ENCODE assay signal across 10 cellular contexts in the genomic region with DNA sequence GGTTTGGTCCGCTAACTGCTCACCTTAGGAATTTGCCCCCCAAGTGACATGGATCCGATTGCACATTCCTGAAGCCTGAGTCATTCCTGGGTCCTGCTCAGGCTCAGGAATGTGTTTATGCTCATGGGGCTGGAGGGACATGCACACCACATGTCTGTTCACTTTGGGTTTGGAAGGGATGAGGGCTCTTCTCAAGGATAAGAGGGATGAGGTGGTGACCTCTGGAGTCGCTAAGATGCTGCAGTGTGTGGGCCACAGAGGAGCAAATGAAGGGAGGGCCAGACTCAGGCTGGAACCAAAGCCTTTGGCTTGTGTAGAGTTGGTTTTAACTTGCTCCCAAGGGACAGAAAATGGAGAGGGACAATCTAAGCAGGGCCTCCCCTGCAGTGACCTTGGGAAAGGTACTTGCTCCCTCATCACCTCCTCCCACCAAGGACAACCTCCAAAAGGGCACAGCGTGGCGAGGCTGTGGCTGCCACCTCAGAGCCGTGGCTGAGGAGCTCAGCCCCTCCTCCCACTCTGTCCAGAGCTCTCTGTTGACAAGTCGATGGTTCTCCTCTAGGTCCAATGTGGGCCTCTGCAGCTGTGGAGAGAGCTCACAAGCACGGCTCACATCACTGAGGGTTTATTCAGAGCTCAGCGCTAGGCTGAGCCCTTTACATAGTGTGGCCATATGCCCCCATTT.
DNase-seq lines count a peak whose midpoint lies in the region; ATAC-seq and FAIRE-seq lines count a peak whose summit lies in the region.
"Had no signal": no experiment of that assay in that cellular context is flagged by ENCODE, and none has a peak within 500 bp of the region (broad histone marks: within the 10 kb centered on the region; RNA-seq: fewer than 3 reads in every experiment).

No MANE protein-coding gene starts in this region.

- DNase-seq in activated naive CD4-positive, alpha-beta T cell treated with anti-CD3 and anti-CD28 coated beads, Interleukin-2, amount 10 ng/mL, durations not matched to agents 7 days and 5 days: peak; percentile 13
- DNase-seq in activated naive CD4-positive, alpha-beta T cell (lab: John Stamatoyannopoulos, UW): no peak
- DNase-seq in mesendoderm: peak; percentile 99
- peak; percentile 47 to 71 for DNase-seq in aorta
- DNase-seq: NCI-H1048 had no signal

- no peak overlapping the region for H3K4me2 ChIP-seq in mesendoderm (ENCODE audit: low read length)

- no peak overlapping the region for H3K4me3 Mint-ChIP-seq in activated naive CD4-positive, alpha-beta T cell treated with anti-CD3 and anti-CD28 coated beads, Interleukin-2, amount 10 ng/mL, durations not matched to agents 7 days and 5 days

- H3K4me3 ChIP-seq in mesendoderm (ENCODE audit: low read length) (no peak overlapping the region), aorta (ENCODE audit: low read length in 2 of 2) (no peak overlapping the region)

- no peak overlapping the region for H3K23ac ChIP-seq in mesendoderm (ENCODE audit: low read length)

- H3K27me3 ChIP-seq in mesendoderm (ENCODE audit: insufficient read depth, low read length, poor library complexity) (no peaks in the 10 kb centered on the region), aorta (ENCODE audit: control insufficient read depth in 1 of 2, insufficient read depth in 2 of 2, low read length in 1 of 2) (no peaks in the 10 kb centered on the region)

- intact Hi-C loops in aorta (cut with DNase I): loop anchor here in 1 of 2 donors (5.0 kb wide), 2 partner anchors 33 to 48 kb away; no protein-coding TSS in a partner anchor

- H2BK5ac ChIP-seq in mesendoderm (ENCODE audit: low read length): peak overlapping the region; percentile 42

- no peak overlapping the region for H3K9ac ChIP-seq in mesendoderm (ENCODE audit: low read length)

- peak overlapping the region; percentile 19 for H2AK5ac ChIP-seq in mesendoderm (ENCODE audit: low read length)

- ATAC-seq in aorta (ENCODE audit: low FRiP score) (peak; percentile 63), GM19455 (IDR thresholded peaks at IDR 0.05; ENCODE audit: unreplicated experiment) (no peak), GM18861 (IDR thresholded peaks at IDR 0.05; ENCODE audit: unreplicated experiment) (no peak), HG03457 (IDR thresholded peaks at IDR 0.05; ENCODE audit: unreplicated experiment) (no peak)

- peak; percentile 8 for FAIRE-seq in endometrium (lab: Jason Lieb, UNC)

- peaks cover 2% of the 10 kb centered on the region for H3K4me1 Mint-ChIP-seq in activated naive CD4-positive, alpha-beta T cell treated with anti-CD3 and anti-CD28 coated beads, Interleukin-2, amount 10 ng/mL, durations not matched to agents 7 days and 5 days

- no peak overlapping the region for H3K27ac Mint-ChIP-seq in activated naive CD4-positive, alpha-beta T cell treated with anti-CD3 and anti-CD28 coated beads, Interleukin-2, amount 10 ng/mL, durations not matched to agents 7 days and 5 days

- H4K5ac ChIP-seq in mesendoderm (ENCODE audit: low read length): no peak overlapping the region

- no peaks in the 10 kb centered on the region for H3K9me3 ChIP-seq in aorta (ENCODE audit: control insufficient read depth, low read length)

- no peaks in the 10 kb centered on the region for H3K79me2 ChIP-seq in mesendoderm (ENCODE audit: control insufficient read depth, insufficient read depth, low read length)

- H3K36me3 ChIP-seq in mesendoderm (ENCODE audit: control insufficient read depth, insufficient read depth, low read length) (no peaks in the 10 kb centered on the region), aorta (ENCODE audit: control insufficient read depth in 1 of 2, insufficient read depth in 2 of 2, low read length in 1 of 2) (no peaks in the 10 kb centered on the region)

- H2BK120ac ChIP-seq in mesendoderm (ENCODE audit: low read depth, low read length): no peak overlapping the region

- peak overlapping the region; percentile 59 for H3K56ac ChIP-seq in mesendoderm (ENCODE audit: low read length)

- H2BK15ac ChIP-seq in mesendoderm (replicated peaks; ENCODE audit: low read depth): no peak overlapping the region

- H3K79me1 ChIP-seq in mesendoderm (ENCODE audit: low read length): no peaks in the 10 kb centered on the region

- WGBS in mesendoderm (ENCODE audit: extremely low coverage, insufficient coverage, low lambda C conversion rate): no CpG with 5 or more reads among the region's 9 CpGs
- 44 to 48% methylated on average over 9 of the region's 9 CpGs for WGBS in aorta, 2 donors

- peaks cover 21% of the 10 kb centered on the region for H3K27me3 Mint-ChIP-seq in activated naive CD4-positive, alpha-beta T cell treated with anti-CD3 and anti-CD28 coated beads, Interleukin-2, amount 10 ng/mL, durations not matched to agents 7 days and 5 days

- peaks cover 4% of the 10 kb centered on the region for H3K9me3 Mint-ChIP-seq in activated naive CD4-positive, alpha-beta T cell treated with anti-CD3 and anti-CD28 coated beads, Interleukin-2, amount 10 ng/mL, durations not matched to agents 7 days and 5 days

- peak overlapping the region; percentile 4 for H3K27ac ChIP-seq in mesendoderm (ENCODE audit: low read depth, low read length)
- peak overlapping the region in 1 of 2 donors; percentile 68 for H3K27ac ChIP-seq in aorta (ENCODE audit: low read depth in 1 of 2, low read length in 2 of 2)
- H3K27ac ChIP-seq: C4-2B had no signal

- CTCF ChIA-PET in activated naive CD4-positive, alpha-beta T cell treated with anti-CD3 and anti-CD28 coated beads, Interleukin-2, amount 10 ng/mL, durations not matched to agents 7 days and 5 days (lab: Charles Lee): no interaction called here

- H3K4me1 ChIP-seq in mesendoderm (ENCODE audit: control insufficient read depth, low read depth, low read length) (peaks cover 13% of the 10 kb centered on the region), aorta (ENCODE audit: control insufficient read depth in 1 of 2, insufficient read depth in 2 of 2, low read length in 2 of 2) (no peaks in the 10 kb centered on the region)

- H3K4ac ChIP-seq in mesendoderm (ENCODE audit: low read depth, low read length): peak overlapping the region; percentile 75

- peak overlapping the region; percentile 25 for H3K18ac ChIP-seq in mesendoderm (ENCODE audit: low read length)

- no peak overlapping the region for H4K8ac ChIP-seq in mesendoderm (ENCODE audit: low read depth, low read length)

- H3K36me3 Mint-ChIP-seq in activated naive CD4-positive, alpha-beta T cell treated with anti-CD3 and anti-CD28 coated beads, Interleukin-2, amount 10 ng/mL, durations not matched to agents 7 days and 5 days: no peaks in the 10 kb centered on the region

Comparison
In these comparisons a context has a peak if more than half of its experiments do, and no peak if none do; other contexts are left out.
1. DNase-seq: peak in activated naive CD4-positive, alpha-beta T cell treated with anti-CD3 and anti-CD28 coated beads, Interleukin-2, amount 10 ng/mL, durations not matched to agents 7 days and 5 days (single experiment), mesendoderm (single experiment) and aorta (2 of 2); none in activated naive CD4-positive, alpha-beta T cell (0 of 4).